18 cellular contexts compared by ENCODE assay signal in the genomic region with DNA sequence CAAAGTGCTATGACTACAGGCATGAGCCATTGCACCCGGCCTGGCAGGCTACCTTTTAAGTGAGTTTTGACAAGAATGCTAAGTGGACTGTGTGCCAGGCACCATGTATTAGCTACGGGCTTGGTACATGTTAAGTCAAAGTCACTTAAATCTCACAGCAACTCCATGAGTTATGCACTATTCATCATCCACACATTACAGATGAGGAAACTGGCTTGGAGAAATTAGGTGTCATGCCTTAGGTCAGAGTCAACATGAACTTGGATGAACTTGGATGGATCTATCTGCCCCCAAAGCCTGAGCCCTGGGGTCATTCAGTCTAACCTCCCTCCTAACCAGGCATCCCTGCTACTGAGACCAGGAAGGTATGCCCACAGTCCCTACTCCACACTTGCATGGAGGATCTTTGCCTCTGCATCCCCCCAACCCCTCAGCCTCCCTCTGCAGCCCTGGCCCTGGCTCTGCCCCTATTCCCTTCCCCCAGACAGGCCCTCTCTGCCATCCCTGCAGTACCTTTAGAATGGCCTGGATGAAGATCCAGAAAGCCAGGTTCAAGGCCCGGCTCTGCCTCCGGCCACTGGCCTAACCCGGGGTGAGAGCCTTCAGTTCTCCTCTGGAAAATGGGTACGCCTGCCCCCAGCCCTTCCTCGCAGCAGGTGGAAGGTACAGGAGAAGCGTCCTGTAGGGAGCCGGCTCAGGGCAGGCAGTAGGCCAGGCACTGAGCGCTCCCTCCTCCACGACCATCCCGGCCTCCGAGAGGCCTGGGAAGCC. TPM values are rescaled to one million over a fixed set of nuclear protein-coding genes. Genes with fewer than 3 reads are reported as not detected.
DNase-seq lines count a peak whose midpoint lies in the region; ATAC-seq, FAIRE-seq and TF ChIP-seq lines count a peak whose summit lies in the region.
"Had no signal": no experiment of that assay in that cellular context is flagged by ENCODE, and none has a peak within 500 bp of the region (broad histone marks: within the 10 kb centered on the region; RNA-seq: fewer than 3 reads in every experiment).

No MANE protein-coding gene starts in this region.

- no peaks in the 10 kb centered on the region for H3K9me1 ChIP-seq in keratinocyte (ENCODE audit: control insufficient read depth, extremely low read depth, insufficient read depth, low read length)

- no peak overlapping the region for H3K4me3 ChIP-seq in keratinocyte (ENCODE audit: control insufficient read depth in 2 of 3, extremely low read depth in 1 of 3, insufficient read depth in 2 of 3, low read depth in 1 of 3, low read length in 3 of 3)
- H3K4me3 ChIP-seq in CD4-positive, alpha-beta memory T cell (ENCODE audit: low read length in 2 of 2): no peak overlapping the region
- no peak overlapping the region for H3K4me3 ChIP-seq in OCI-LY7 (ENCODE audit: low read depth, low read length, poor library complexity, severe bottlenecking)
- H3K4me3 ChIP-seq: A549 had no signal

- no peak overlapping the region for H3K27ac ChIP-seq in keratinocyte (ENCODE audit: control insufficient read depth, insufficient read depth, low read length)
- H3K27ac ChIP-seq in CD4-positive, alpha-beta memory T cell (ENCODE audit: low read depth, low read length): no peak overlapping the region
- no peak overlapping the region for H3K27ac ChIP-seq in OCI-LY7 (ENCODE audit: low read depth, low read length, poor library complexity, severe bottlenecking)
- H3K27ac ChIP-seq: A549 had no signal

- no peaks in the 10 kb centered on the region for H3K36me3 ChIP-seq in keratinocyte (ENCODE audit: control insufficient read depth in 2 of 2, extremely low read depth in 1 of 2, insufficient read depth in 2 of 2, low read length in 2 of 2)
- H3K36me3 ChIP-seq in CD4-positive, alpha-beta memory T cell (ENCODE audit: insufficient read depth, low read length): no peaks in the 10 kb centered on the region
- H3K36me3 ChIP-seq in OCI-LY7 (ENCODE audit: insufficient read depth, low read length): no peaks in the 10 kb centered on the region

- H2AFZ ChIP-seq in keratinocyte (ENCODE audit: control insufficient read depth, low read length) (no peak overlapping the region), OCI-LY7 (ENCODE audit: low read length) (no peak overlapping the region)

- dilution Hi-C loops in keratinocyte (cut with MboI; ENCODE audit: extremely low pct_ligation_motif_present, low sequenced_read_pairs): no loop called here

- TF ChIP-seq CTCF in chondrocyte (IDR thresholded peaks at IDR 0.05): no peak
- no peak for TF ChIP-seq CTCF in keratinocyte (optimal IDR thresholded peaks at IDR 0.05 in 1 of 3, IDR thresholded peaks at IDR 0.05 in 1 of 3, conservative IDR thresholded peaks at IDR 0.05 in 1 of 3; ENCODE audit: extremely low read depth in 1 of 3, insufficient read depth in 2 of 3, low read length in 3 of 3)
- TF ChIP-seq CTCF in OCI-LY7 (conservative IDR thresholded peaks at IDR 0.05; ENCODE audit: low read length): no peak

- peak; percentile 46 for FAIRE-seq in keratinocyte (lab: Jason Lieb, UNC)
- FAIRE-seq: A549, H54, RCC 7860 had no signal

- H3K27me3 Mint-ChIP-seq in chondrocyte (ENCODE audit: low read depth): peaks cover 18% of the 10 kb centered on the region
- H3K27me3 Mint-ChIP-seq in CD4-positive, alpha-beta memory T cell: peaks cover 19 to 23% of the 10 kb centered on the region in 2 donors

- POLR2A ChIA-PET in CD4-positive, alpha-beta memory T cell (lab: Charles Lee; ENCODE audit: partially characterized antibody): no interaction called here
- POLR2A ChIA-PET in OCI-LY7 (lab: Charles Lee): no interaction called here

- H3K9me3 Mint-ChIP-seq in chondrocyte (ENCODE audit: low read depth): no peaks in the 10 kb centered on the region
- H3K9me3 Mint-ChIP-seq in CD4-positive, alpha-beta memory T cell: no peaks in the 10 kb centered on the region

- H4K20me1 ChIP-seq in keratinocyte (ENCODE audit: control insufficient read depth, extremely low read depth, insufficient read depth, low read length) (no peaks in the 10 kb centered on the region), OCI-LY7 (ENCODE audit: insufficient read depth, low read length) (no peaks in the 10 kb centered on the region)

- H3K27me3 ChIP-seq in keratinocyte (ENCODE audit: control insufficient read depth, extremely low read depth, insufficient read depth, low read length): peaks cover 11% of the 10 kb centered on the region
- H3K27me3 ChIP-seq in CD4-positive, alpha-beta memory T cell (ENCODE audit: insufficient read depth, low read length): peaks cover 11% of the 10 kb centered on the region

- ATAC-seq in Right ventricle myocardium superior (ENCODE audit: poor library complexity): no peak
- ATAC-seq: A549 had no signal

- CTCF ChIA-PET in CD4-positive, alpha-beta memory T cell (lab: Charles Lee; ENCODE audit: partially characterized antibody): no interaction called here
- CTCF ChIA-PET in OCI-LY7 (lab: Charles Lee; ENCODE audit: unreplicated experiment): no interaction called here

- H3K79me2 ChIP-seq in keratinocyte (ENCODE audit: control insufficient read depth, insufficient read depth, low read length) (no peaks in the 10 kb centered on the region), OCI-LY7 (ENCODE audit: insufficient read depth, low read depth, low read length) (no peaks in the 10 kb centered on the region)

- H3K4me2 ChIP-seq in keratinocyte (ENCODE audit: control insufficient read depth, extremely low read depth, insufficient read depth, low read depth, low read length) (no peak overlapping the region), OCI-LY7 (ENCODE audit: low read length) (no peak overlapping the region)
- H3K4me2 ChIP-seq: A549 had no signal

- DNase-seq in cardiac septum (ENCODE audit: low spot score) (peak; percentile 62), Right ventricle myocardium superior (no peak), chondrocyte (ENCODE audit: low spot score) (peak; percentile 54), keratinocyte (ENCODE audit: low read depth, low spot score) (no peak), NCI-H1105 (lab: John Stamatoyannopoulos, UW) (no peak), HPDE6-E6E7 (ENCODE audit: extremely low spot score) (no peak), OCI-LY7 (ENCODE audit: low spot score) (no peak)
- DNase-seq in CD4-positive, alpha-beta memory T cell: no peak
- DNase-seq: Caco-2, NCI-H1417 treated with DMSO at 0.1 percent for 48 hours, SIG-M5 had no signal

- intact Hi-C loops in cardiac septum (cut with DNase I) (no loop called here), Right ventricle myocardium superior (cut with DNase I) (no loop called here), OCI-LY7 (cut with micrococcal nuclease; ENCODE audit: unreplicated experiment) (no loop called here)
- intact Hi-C loops in CD4-positive, alpha-beta memory T cell (cut with micrococcal nuclease): no loop called here

- no peaks in the 10 kb centered on the region for H3K9me2 ChIP-seq in OCI-LY7 (ENCODE audit: insufficient read depth, low read length)

- peaks cover 7% of the 10 kb centered on the region for H3K4me1 Mint-ChIP-seq in chondrocyte (ENCODE audit: low read depth)
- H3K4me1 Mint-ChIP-seq in CD4-positive, alpha-beta memory T cell: peaks cover 0 to 8% (median 0%) of the 10 kb centered on the region in 4 donors

- no peak overlapping the region for H3K9ac ChIP-seq in keratinocyte (ENCODE audit: control insufficient read depth, extremely low read depth, insufficient read depth, low read length)

- H3K4me3 Mint-ChIP-seq in chondrocyte (ENCODE audit: unreplicated experiment): no peak overlapping the region
- H3K4me3 Mint-ChIP-seq in CD4-positive, alpha-beta memory T cell: no peak overlapping the region

- H3K9me3 ChIP-seq in keratinocyte (ENCODE audit: control insufficient read depth, low read depth, low read length) (peaks cover 3% of the 10 kb centered on the region), OCI-LY7 (ENCODE audit: low read length) (no peaks in the 10 kb centered on the region)
- no peaks in the 10 kb centered on the region for H3K9me3 ChIP-seq in CD4-positive, alpha-beta memory T cell (ENCODE audit: control insufficient read depth in 1 of 2, low read length in 2 of 2)
- H3K9me3 ChIP-seq: A549, Caco-2 had no signal

- H3K4me1 ChIP-seq in keratinocyte (ENCODE audit: control insufficient read depth, extremely low read depth, insufficient read depth, low read length): peaks cover 13% of the 10 kb centered on the region
- H3K4me1 ChIP-seq in CD4-positive, alpha-beta memory T cell (ENCODE audit: insufficient read depth, low read length): no peaks in the 10 kb centered on the region
- H3K4me1 ChIP-seq in OCI-LY7 (ENCODE audit: insufficient read depth, low read length, poor library complexity, severe bottlenecking): no peaks in the 10 kb centered on the region

- no TSS peak for BruUV-seq in OCI-LY7 (replicated peaks; lab: Mats Ljungman, UMichigan)

- no peak overlapping the region for H3K27ac Mint-ChIP-seq in chondrocyte (ENCODE audit: unreplicated experiment)
- no peak overlapping the region for H3K27ac Mint-ChIP-seq in CD4-positive, alpha-beta memory T cell
- H3K27ac Mint-ChIP-seq: CD14-positive monocyte had no signal

- no peaks in the 10 kb centered on the region for H3K36me3 Mint-ChIP-seq in chondrocyte (ENCODE audit: low read depth)
- no peaks in the 10 kb centered on the region for H3K36me3 Mint-ChIP-seq in CD4-positive, alpha-beta memory T cell
- H3K36me3 Mint-ChIP-seq: CD14-positive monocyte had no signal

RNA-seq across cellular contexts. Expression of gene ADGRD2, which starts 0.7 kb away (rescaled TPM):
- total RNA-seq in cardiac septum: not detected
- not detected for total RNA-seq in Right ventricle myocardium superior
- not detected in 3 replicates for total RNA-seq in chondrocyte
- polyA plus RNA-seq in keratinocyte: 0.04 TPM in 1 of 3 replicates, not detected in the others
- polyA plus RNA-seq in keratinocyte (2011; ENCODE audit: low read depth): not detected
- polyA plus RNA-seq in keratinocyte (2011; cell fraction: cytosol; rRNA removed): not detected in 2 replicates
- 0.20 TPM in 1 of 2 replicates, not detected in the other for polyA plus RNA-seq in keratinocyte (2011; cell fraction: nucleus; rRNA removed)
- 0.14 and 0.36 TPM in 2 replicates for polyA plus RNA-seq in keratinocyte (2012; ENCODE audit: low replicate concordance)
- not detected in 3 replicates for polyA minus RNA-seq in keratinocyte
- polyA minus RNA-seq in keratinocyte (2011; cell fraction: cytosol; rRNA and poly(A)+ RNA removed): not detected
- polyA minus RNA-seq in keratinocyte (2011; cell fraction: nucleus; rRNA and poly(A)+ RNA removed): not detected in 2 replicates
- total RNA-seq in CD4-positive, alpha-beta memory T cell: not detected
- polyA plus RNA-seq in CD4-positive, alpha-beta memory T cell: not detected
- not detected in 2 replicates for total RNA-seq in OCI-LY7 (2014; rRNA removed; shearing (Covaris generic))
- total RNA-seq in OCI-LY7 (2022): not detected in 2 replicates
- total RNA-seq: Caco-2, G401, IMR-90, NCI-H460 had no signal
- polyA plus RNA-seq: A549, CD14-positive monocyte, IMR-90 had no signal

RNA-seq across cellular contexts. Expression of gene PSMB7, which starts 34.3 kb away (rescaled TPM):
- total RNA-seq in cardiac septum (133 TPM), Right ventricle myocardium superior (172 TPM), chondrocyte (105 to 132 TPM (median 108 TPM) in 3 replicates), OCI-LY7 (2022) (159 and 164 TPM in 2 replicates)
- polyA plus RNA-seq in keratinocyte: 353 to 388 TPM (median 360 TPM) in 3 replicates
- 46.0 TPM for polyA plus RNA-seq in keratinocyte (2011; ENCODE audit: low read depth)
- 305 and 390 TPM in 2 replicates for polyA plus RNA-seq in keratinocyte (2011; cell fraction: cytosol; rRNA removed)
- polyA plus RNA-seq in keratinocyte (2011; cell fraction: nucleus; rRNA removed): 205 and 225 TPM in 2 replicates
- 228 and 312 TPM in 2 replicates for polyA plus RNA-seq in keratinocyte (2012; ENCODE audit: low replicate concordance)
- 142 to 261 TPM (median 258 TPM) in 3 replicates for polyA minus RNA-seq in keratinocyte
- 148 TPM for polyA minus RNA-seq in keratinocyte (2011; cell fraction: cytosol; rRNA and poly(A)+ RNA removed)
- 58.9 and 97.7 TPM in 2 replicates for polyA minus RNA-seq in keratinocyte (2011; cell fraction: nucleus; rRNA and poly(A)+ RNA removed)
- 10 to 100 TPM; 56.9 to 58.6 TPM for total RNA-seq in CD4-positive, alpha-beta memory T cell
- 100 to 1,000 TPM; 168 to 226 TPM for polyA plus RNA-seq in CD4-positive, alpha-beta memory T cell
- total RNA-seq in OCI-LY7 (2014; rRNA removed; shearing (Covaris generic)): 186 and 204 TPM in 2 replicates

RNA-seq across cellular contexts. Expression of gene NR5A1, which starts 57.6 kb away (rescaled TPM):
- total RNA-seq in cardiac septum: not detected
- total RNA-seq in Right ventricle myocardium superior: not detected
- total RNA-seq in chondrocyte: not detected in 3 replicates
- not detected in 3 replicates for polyA plus RNA-seq in keratinocyte
- polyA plus RNA-seq in keratinocyte (2011; ENCODE audit: low read depth): not detected
- not detected in 2 replicates for polyA plus RNA-seq in keratinocyte (2011; cell fraction: cytosol; rRNA removed)
- polyA plus RNA-seq in keratinocyte (2011; cell fraction: nucleus; rRNA removed): not detected in 2 replicates
- polyA plus RNA-seq in keratinocyte (2012; ENCODE audit: low replicate concordance): not detected in 2 replicates
- polyA minus RNA-seq in keratinocyte: not detected in 3 replicates
- polyA minus RNA-seq in keratinocyte (2011; cell fraction: cytosol; rRNA and poly(A)+ RNA removed): not detected
- not detected in 2 replicates for polyA minus RNA-seq in keratinocyte (2011; cell fraction: nucleus; rRNA and poly(A)+ RNA removed)
- not detected for total RNA-seq in CD4-positive, alpha-beta memory T cell
- not detected for polyA plus RNA-seq in CD4-positive, alpha-beta memory T cell
- not detected in 2 replicates for total RNA-seq in OCI-LY7 (2014; rRNA removed; shearing (Covaris generic))
- total RNA-seq in OCI-LY7 (2022): not detected in 2 replicates
- total RNA-seq: IMR-90, NCI-H460 had no signal
- polyA plus RNA-seq: A549, CD14-positive monocyte, IMR-90 had no signal

Comparison
In these comparisons a context has a peak if more than half of its experiments do, and no peak if none do; other contexts are left out.
1. DNase-seq: peak in cardiac septum (single experiment) and chondrocyte (single experiment); none in Right ventricle myocardium superior (single experiment), keratinocyte (single experiment), NCI-H1105 (single experiment), HPDE6-E6E7 (single experiment), CD4-positive, alpha-beta memory T cell (0 of 5) and OCI-LY7 (single experiment).